ENCODE assay signal across 13 cellular contexts in genomic region chr10:68666280-68666760, GRCh38. TPM values are rescaled to one million over a fixed set of nuclear protein-coding genes. Genes with fewer than 3 reads are reported as not detected.
DNase-seq lines count a peak whose midpoint lies in the region; ATAC-seq and TF ChIP-seq lines count a peak whose summit lies in the region.
"Had no signal": no experiment of that assay in that cellular context is flagged by ENCODE, and none has a peak within 500 bp of the region (broad histone marks: within the 10 kb centered on the region; RNA-seq: fewer than 3 reads in every experiment).

No MANE protein-coding gene starts in this region.

- POLR2A ChIA-PET in MCF 10A (lab: Yijun Ruan, JAX), result no interaction called here

- H3K4me3 Mint-ChIP-seq in MCF 10A (ENCODE audit: unreplicated experiment), result peak overlapping the region; percentile 33
- H3K4me3 Mint-ChIP-seq: activated CD4-positive, alpha-beta memory T cell treated with anti-CD3 and anti-CD28 coated beads, Interleukin-2, amount 10 ng/mL, durations not matched to agents 7 days and 5 days; activated naive CD8-positive, alpha-beta T cell; naive B cell had no signal

- BruUV-seq in MCF 10A (replicated peaks; lab: Mats Ljungman, UMichigan), result no TSS peak

- no peaks in the 10 kb centered on the region for H3K79me2 ChIP-seq in mesendoderm (ENCODE audit: control insufficient read depth, insufficient read depth, low read length)

- no peak for ATAC-seq in right cardiac atrium

- no peak overlapping the region for H3K4me2 ChIP-seq in mesendoderm (ENCODE audit: low read length)

- no peak overlapping the region for H4K5ac ChIP-seq in mesendoderm (ENCODE audit: low read length)

- H3K4me1 Mint-ChIP-seq in MCF 10A (ENCODE audit: insufficient read depth, unreplicated experiment), result peaks cover 7% of the 10 kb centered on the region
- H3K4me1 Mint-ChIP-seq: naive B cell had no signal

- no peak overlapping the region for H3K18ac ChIP-seq in mesendoderm (ENCODE audit: low read length)

- no peak overlapping the region for H3K56ac ChIP-seq in mesendoderm (ENCODE audit: low read length)

- peak overlapping the region; percentile 77 for H3K27ac Mint-ChIP-seq in MCF 10A (ENCODE audit: low read depth, unreplicated experiment)
- H3K27ac Mint-ChIP-seq: activated CD4-positive, alpha-beta memory T cell treated with anti-CD3 and anti-CD28 coated beads, Interleukin-2, amount 10 ng/mL, durations not matched to agents 7 days and 5 days; activated naive CD8-positive, alpha-beta T cell; naive B cell had no signal

- no peak for TF ChIP-seq POLR2A in breast epithelium (IDR thresholded peaks at IDR 0.05)

- H4K8ac ChIP-seq in mesendoderm (ENCODE audit: low read depth, low read length), result no peak overlapping the region

- DNase-seq in MCF 10A (ENCODE audit: unreplicated experiment), result peak; percentile 50
- DNase-seq in breast epithelium (ENCODE audit: low spot score in 2 of 2), result no peak
- DNase-seq in T1000 (lab: John Stamatoyannopoulos, UW), result peak; percentile 7
- peak; percentile 95 for DNase-seq in fibroblast of the aortic adventitia (ENCODE audit: low read depth)
- no peak for DNase-seq in SKM-1 (lab: John Stamatoyannopoulos, UW; ENCODE audit: unreplicated experiment)
- no peak for DNase-seq in hypothalamus (lab: John Stamatoyannopoulos, UW)
- DNase-seq in mesendoderm, result no peak
- no peak for DNase-seq in right cardiac atrium
- DNase-seq: activated CD4-positive, alpha-beta memory T cell treated with anti-CD3 and anti-CD28 coated beads, Interleukin-2, amount 10 ng/mL, durations not matched to agents 7 days and 5 days; effector CD8-positive, alpha-beta T cell; naive B cell had no signal

- no peak overlapping the region for H3K23ac ChIP-seq in mesendoderm (ENCODE audit: low read length)

- H3K9ac ChIP-seq in mesendoderm (ENCODE audit: low read length), result no peak overlapping the region

- no CpG with 5 or more reads among the region's 5 CpGs for WGBS in mesendoderm (ENCODE audit: extremely low coverage, insufficient coverage, low lambda C conversion rate)
- whole genome bisulfite sequencing in right cardiac atrium, result 79% methylated on average over 5 of the region's 5 CpGs

- no peak overlapping the region for H2BK120ac ChIP-seq in mesendoderm (ENCODE audit: low read depth, low read length)

- intact Hi-C loops in MCF 10A (cut with micrococcal nuclease), result loop anchor here (5.0 kb wide), 1 partner anchor 56 kb away; the partner anchor contains the start of gene CCAR1
- intact Hi-C loops in breast epithelium (cut with DNase I; ENCODE audit: low total_unique reads), result no loop called here
- intact Hi-C loops in right cardiac atrium (cut with DNase I), result no loop called here

- no peaks in the 10 kb centered on the region for H3K79me1 ChIP-seq in mesendoderm (ENCODE audit: low read length)

- H3K36me3 ChIP-seq in breast epithelium (no peaks in the 10 kb centered on the region), mesendoderm (ENCODE audit: control insufficient read depth, insufficient read depth, low read length) (peaks cover 3% of the 10 kb centered on the region)

- H3K4ac ChIP-seq in mesendoderm (ENCODE audit: low read depth, low read length), result no peak overlapping the region

- H3K4me1 ChIP-seq in breast epithelium (no peaks in the 10 kb centered on the region), mesendoderm (ENCODE audit: control insufficient read depth, low read depth, low read length) (no peaks in the 10 kb centered on the region), right cardiac atrium (ENCODE audit: control insufficient read depth, insufficient read depth, low read length) (no peaks in the 10 kb centered on the region)
- H3K4me1 ChIP-seq: HAP-1 had no signal

- TF ChIP-seq CTCF in MCF 10A (IDR thresholded peaks at IDR 0.05; ENCODE audit: unreplicated experiment) (no peak), breast epithelium (IDR thresholded peaks at IDR 0.05) (no peak), fibroblast of the aortic adventitia (IDR thresholded peaks at IDR 0.05; ENCODE audit: insufficient read depth, low read length) (no peak)

- CTCF ChIA-PET in MCF 10A (lab: Yijun Ruan, JAX), result no interaction called here

- no peaks in the 10 kb centered on the region for H3K36me3 Mint-ChIP-seq in MCF 10A (ENCODE audit: insufficient read depth, unreplicated experiment)

- H3K9me3 Mint-ChIP-seq in MCF 10A (ENCODE audit: unreplicated experiment), result no peaks in the 10 kb centered on the region
- H3K9me3 Mint-ChIP-seq: activated CD4-positive, alpha-beta memory T cell treated with anti-CD3 and anti-CD28 coated beads, Interleukin-2, amount 10 ng/mL, durations not matched to agents 7 days and 5 days; naive B cell had no signal

- H3K27me3 ChIP-seq in breast epithelium, result no peaks in the 10 kb centered on the region
- no peaks in the 10 kb centered on the region for H3K27me3 ChIP-seq in mesendoderm (ENCODE audit: insufficient read depth, low read length, poor library complexity)
- no peaks in the 10 kb centered on the region for H3K27me3 ChIP-seq in right cardiac atrium (ENCODE audit: control insufficient read depth, insufficient read depth)

- H3K4me3 ChIP-seq in breast epithelium (no peak overlapping the region), fibroblast of the aortic adventitia (ENCODE audit: low read depth, low read length) (no peak overlapping the region), mesendoderm (ENCODE audit: low read length) (no peak overlapping the region), right cardiac atrium (ENCODE audit: low read length) (no peak overlapping the region)
- H3K4me3 ChIP-seq: HAP-1 had no signal

- no peak overlapping the region for H3K27ac ChIP-seq in breast epithelium
- no peak overlapping the region for H3K27ac ChIP-seq in mesendoderm (ENCODE audit: low read depth, low read length)
- no peak overlapping the region for H3K27ac ChIP-seq in right cardiac atrium (ENCODE audit: low read length)

- no peaks in the 10 kb centered on the region for H3K27me3 Mint-ChIP-seq in MCF 10A (ENCODE audit: insufficient read depth, unreplicated experiment)
- H3K27me3 Mint-ChIP-seq: activated CD4-positive, alpha-beta memory T cell treated with anti-CD3 and anti-CD28 coated beads, Interleukin-2, amount 10 ng/mL, durations not matched to agents 7 days and 5 days; activated naive CD8-positive, alpha-beta T cell; naive B cell had no signal

- no peak overlapping the region for H2BK5ac ChIP-seq in mesendoderm (ENCODE audit: low read length)

- no peak overlapping the region for H2AK5ac ChIP-seq in mesendoderm (ENCODE audit: low read length)

- H3K9me3 ChIP-seq in breast epithelium (no peaks in the 10 kb centered on the region), right cardiac atrium (ENCODE audit: control insufficient read depth, low read length) (no peaks in the 10 kb centered on the region)
- H3K9me3 ChIP-seq: HAP-1 had no signal

- H2BK15ac ChIP-seq in mesendoderm (replicated peaks; ENCODE audit: low read depth), result no peak overlapping the region

RNA-seq across cellular contexts. Expression of gene CCAR1, which starts 54.7 kb away (rescaled TPM):
- total RNA-seq in MCF 10A (2022) (103 and 116 TPM in 2 replicates), breast epithelium (10 to 100 TPM; 60.6 to 91.9 (median 70.8) TPM), fibroblast of the aortic adventitia (ENCODE audit: low replicate concordance) (57.1 and 166 TPM in 2 replicates), right cardiac atrium (10 to 100 TPM; 29.2 to 35.4 (median 33.9) TPM)
- 167 TPM for polyA plus RNA-seq in mesendoderm (2013, experiment 1 of 2)
- polyA plus RNA-seq in mesendoderm (2013, experiment 2 of 2), result 160 TPM
- polyA plus RNA-seq in right cardiac atrium, result 31.5 TPM

Comparison
In these comparisons a context has a peak if more than half of its experiments do, and no peak if none do; other contexts are left out.
1. DNase-seq: peak in MCF 10A (single experiment), T1000 (single experiment) and fibroblast of the aortic adventitia (single experiment); none in breast epithelium (0 of 2), SKM-1 (single experiment), hypothalamus (0 of 51), mesendoderm (single experiment) and right cardiac atrium (0 of 3).